In genomic region chr9:41643571-41644221, GRCh38 we compare ENCODE assay signal across 8 cellular contexts.
A peak's percentile ranks its signal among the peaks of the same experiment; 100 is the strongest.
DNase-seq lines count a peak whose midpoint lies in the region; ATAC-seq and TF ChIP-seq lines count a peak whose summit lies in the region.
"Not testable (repeated sequence)": the region's sequence is repeated elsewhere in the genome, so short reads cannot be mapped to it uniquely, and the experiment has no call there.

No MANE protein-coding gene starts in this region.

- not testable (repeated sequence) for H3K27me3 ChIP-seq in dorsolateral prefrontal cortex

- intact Hi-C loops in dorsolateral prefrontal cortex (cut with DNase I); lower leg skin (cut with DNase I; ENCODE audit: low total_unique reads): not testable (repeated sequence)

- not testable (repeated sequence) for TF ChIP-seq POLR2A in lower leg skin (IDR thresholded peaks at IDR 0.05)

- TF ChIP-seq CTCF in dorsolateral prefrontal cortex (IDR thresholded peaks at IDR 0.05 in 54 of 56, conservative IDR thresholded peaks at IDR 0.05 in 2 of 56; ENCODE audit: low read depth in 1 of 56, partially characterized antibody in 56 of 56), result peak in 39 of 56 donors; percentile 7 to 68 (median 34)
- TF ChIP-seq CTCF in lower leg skin (IDR thresholded peaks at IDR 0.05), result not testable (repeated sequence)

- DNase-seq in AG20443 (ENCODE audit: low spot score) (peak; percentile 71), NCI-H526 treated with DMSO at 0.1 percent for 48 hours (lab: John Stamatoyannopoulos, UW) (peak; percentile 66), dorsolateral prefrontal cortex (peak; percentile 7 to 81 (median 56)), lower leg skin (ENCODE audit: low spot score in 2 of 2) (peak; percentile 28 to 88)
- DNase-seq in activated CD8-positive, alpha-beta memory T cell treated with anti-CD3 and anti-CD28 coated beads for 4 hours (ENCODE audit: low read depth in 2 of 2), result peak; percentile 23 to 29
- peak in 2 of 3 donors; percentile 12 to 40 for DNase-seq in stimulated activated CD4-positive, alpha-beta T cell treated with anti-CD3 and anti-CD28 coated beads, Interleukin-12 subunit alpha, Interleukin-12 subunit beta, amount 100 ng/mL, for 48 hours (ENCODE audit: low read depth in 2 of 3, low spot score in 1 of 3)

- H3K4me3 ChIP-seq in dorsolateral prefrontal cortex, result peak overlapping the region in 53 of 59 donors; percentile 14 to 76 (median 51)
- not testable (repeated sequence) for H3K4me3 ChIP-seq in lower leg skin (ENCODE audit: low read depth, poor library complexity, severe bottlenecking)

- 11 to 25% methylated on average over 7 to 9 of the region's 50 CpGs for WGBS in lower leg skin, 2 donors

- peak overlapping the region in 23 of 59 donors; percentile 2 to 85 (median 58) for H3K27ac ChIP-seq in dorsolateral prefrontal cortex

- ATAC-seq in GM19395 (IDR thresholded peaks at IDR 0.05; ENCODE audit: unreplicated experiment) (peak; percentile 91), HG03159 (IDR thresholded peaks at IDR 0.05; ENCODE audit: unreplicated experiment) (peak; percentile 100)
